In genomic region chr16:25013751-25014499, GRCh38 we compare ENCODE assay signal across 8 cellular contexts. TPM values are rescaled to one million over a fixed set of nuclear protein-coding genes. Genes with fewer than 3 reads are reported as not detected.
DNase-seq lines count a peak whose midpoint lies in the region; ATAC-seq, FAIRE-seq and TF ChIP-seq lines count a peak whose summit lies in the region.

No MANE protein-coding gene starts in this region.

- no peak for DNase-seq in BJ (ENCODE audit: low read depth)
- DNase-seq in kidney, result no peak
- DNase-seq in thoracic aorta (ENCODE audit: low spot score), result no peak
- no peak for DNase-seq in stimulated activated CD4-positive, alpha-beta T cell treated with anti-CD3 and anti-CD28 coated beads, Interleukin-2, amount 100 ng/mL, for 48 hours
- DNase-seq in NCI-H82 (lab: John Stamatoyannopoulos, UW), result no peak

- H3K27me3 ChIP-seq in BJ (ENCODE audit: control insufficient read depth, insufficient read depth, low read length) (no peaks in the 10 kb centered on the region), thoracic aorta (replicated peaks; ENCODE audit: insufficient read depth) (no peaks in the 10 kb centered on the region)

- H3K4me1 ChIP-seq in kidney (ENCODE audit: control insufficient read depth in 1 of 2, insufficient read depth in 1 of 2, low read depth in 1 of 2, low read length in 2 of 2) (peaks cover 6 to 10% of the 10 kb centered on the region in 2 donors), thoracic aorta (ENCODE audit: control insufficient read depth in 1 of 2, low read depth in 2 of 2) (peaks cover 32 to 53% of the 10 kb centered on the region in 2 donors)

- H3K4me3 ChIP-seq in BJ (ENCODE audit: low read depth, low read length) (peak overlapping the region; percentile 85), kidney (ENCODE audit: low read length in 2 of 2) (peak overlapping the region; percentile 65 to 80), thoracic aorta (peak overlapping the region; percentile 91)

- peak; percentile 42 for ATAC-seq in GM19324 (IDR thresholded peaks at IDR 0.05; ENCODE audit: low FRiP score, unreplicated experiment)
- peak; percentile 52 for ATAC-seq in HG03342 (IDR thresholded peaks at IDR 0.05; ENCODE audit: unreplicated experiment)
- peak; percentile 59 for ATAC-seq in activated T-helper 17 cell treated with anti-CD3 and anti-CD28 coated beads, Interleukin-2, amount 50 U/mL, for 72 hours (replicated peaks)
- no peak for ATAC-seq in thoracic aorta (ENCODE audit: insufficient number of reproducible peaks, low FRiP score, low read depth)

- POLR2A ChIA-PET in BJ (lab: Charles Lee), result no interaction called here

- peaks cover 64% of the 10 kb centered on the region for H3K4me1 Mint-ChIP-seq in activated T-helper 17 cell treated with anti-CD3 and anti-CD28 coated beads, Interleukin-2, amount 50 U/mL, for 72 hours

- peaks cover 54% of the 10 kb centered on the region for H3K36me3 Mint-ChIP-seq in activated T-helper 17 cell treated with anti-CD3 and anti-CD28 coated beads, Interleukin-2, amount 50 U/mL, for 72 hours (ENCODE audit: low read depth)

- CTCF ChIA-PET in BJ (lab: Yijun Ruan, JAX), result no interaction called here

- H3K9me3 ChIP-seq in kidney (ENCODE audit: control insufficient read depth in 1 of 2, low read length in 2 of 2) (no peaks in the 10 kb centered on the region), thoracic aorta (no peaks in the 10 kb centered on the region)

- no peaks in the 10 kb centered on the region for H3K9me3 Mint-ChIP-seq in activated T-helper 17 cell treated with anti-CD3 and anti-CD28 coated beads, Interleukin-2, amount 50 U/mL, for 72 hours

- peak overlapping the region; percentile 35 to 82 for H3K9ac ChIP-seq in kidney (ENCODE audit: low read length in 2 of 2)

- H3K36me3 ChIP-seq in BJ (ENCODE audit: control insufficient read depth, insufficient read depth, low read length) (0 out of 2 replicates have a peak, but pooled peaks cover 2% of the 10 kb centered on the region), kidney (ENCODE audit: control insufficient read depth in 1 of 2, insufficient read depth in 2 of 2, low read length in 2 of 2) (no peaks in the 10 kb centered on the region), thoracic aorta (no peaks in the 10 kb centered on the region)

- no peaks in the 10 kb centered on the region for H3K27me3 Mint-ChIP-seq in activated T-helper 17 cell treated with anti-CD3 and anti-CD28 coated beads, Interleukin-2, amount 50 U/mL, for 72 hours

- TF ChIP-seq CTCF in BJ (IDR thresholded peaks at IDR 0.05; ENCODE audit: insufficient read depth, low read depth, low read length) (no peak), kidney (IDR thresholded peaks at IDR 0.05; ENCODE audit: borderline replicate concordance, extremely low read depth, insufficient read depth) (no peak), thoracic aorta (IDR thresholded peaks at IDR 0.05) (no peak)

- H3K27ac ChIP-seq in kidney (ENCODE audit: low read depth in 2 of 2, low read length in 2 of 2), result peak overlapping the region; percentile 86 to 93
- H3K27ac ChIP-seq in thoracic aorta, result peak overlapping the region; percentile 94 to 96

- intact Hi-C loops in kidney (cut with DNase I), result no loop called here

- FAIRE-seq in kidney (lab: Jason Lieb, UNC), result no peak

- H3K4me3 Mint-ChIP-seq in activated T-helper 17 cell treated with anti-CD3 and anti-CD28 coated beads, Interleukin-2, amount 50 U/mL, for 72 hours, result peak overlapping the region; percentile 99

- peak overlapping the region; percentile 98 for H3K27ac Mint-ChIP-seq in activated T-helper 17 cell treated with anti-CD3 and anti-CD28 coated beads, Interleukin-2, amount 50 U/mL, for 72 hours

RNA-seq across cellular contexts. Expression of gene ARHGAP17, which starts 1.2 kb away (rescaled TPM):
- polyA plus RNA-seq in BJ (2011; rRNA removed), result 28.2 and 30.2 TPM in 2 replicates
- 38.1 and 62.7 TPM in 2 replicates for polyA minus RNA-seq in BJ (2011; rRNA and poly(A)+ RNA removed)
- 10 to 100 TPM; 47.7 to 73.8 TPM for total RNA-seq in activated T-helper 17 cell treated with anti-CD3 and anti-CD28 coated beads, Interleukin-2, amount 50 U/mL, for 72 hours
- total RNA-seq in kidney, result 71.8 TPM
- polyA plus RNA-seq in kidney (ENCODE audit: insufficient read depth, low read depth, low replicate concordance), result 26.8 TPM
- 10 to 100 TPM; 39.0 to 83.2 TPM for total RNA-seq in thoracic aorta
